1 cellular context compared by ENCODE assay signal in the genomic region with DNA sequence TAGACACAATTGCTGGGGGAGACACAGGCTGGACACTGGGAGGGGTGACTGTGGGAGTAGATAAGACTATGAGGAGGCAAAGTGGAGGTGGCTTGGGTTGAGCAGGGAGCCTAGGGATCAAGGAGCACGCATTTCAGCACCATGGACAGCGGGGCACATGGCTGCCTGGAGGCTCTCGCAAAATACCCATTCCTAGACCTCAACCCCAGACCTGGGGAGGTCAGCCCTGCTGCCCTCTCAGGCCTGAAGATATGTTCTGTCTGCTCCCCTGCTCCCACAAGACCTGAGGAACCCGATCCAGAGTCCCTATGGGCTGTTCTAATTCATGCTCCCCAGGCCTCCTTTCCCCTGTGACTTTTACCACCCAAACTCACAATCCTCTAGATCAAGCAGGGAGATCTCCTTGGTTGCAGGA.
A peak's percentile ranks its signal among the peaks of the same experiment; 100 is the strongest.
TF ChIP-seq lines count a peak whose summit lies in the region.

No MANE protein-coding gene starts in this region.

TF ChIP-seq in HepG2, 621 proteins besides CTCF, POLR2A, EP300 and RAD21 (continued from another document and continues in another):
- TF ChIP-seq SIX1 (CRISPR knock-in tag; IDR thresholded peaks at IDR 0.05; ENCODE audit: borderline replicate concordance): no peak
- no peak for TF ChIP-seq PHF21A (CRISPR knock-in tag; IDR thresholded peaks at IDR 0.05)
- TF ChIP-seq RNF2 (conservative IDR thresholded peaks at IDR 0.05; ENCODE audit: low read depth): peak; percentile 64; the same call in 1 of the 2 replicates
- peak; percentile 84; the same call in 1 of the 2 replicates for TF ChIP-seq ZBTB44 (CRISPR knock-in tag; IDR thresholded peaks at IDR 0.05)
- peak; percentile 59; the same call in 1 of the 2 replicates for TF ChIP-seq MTF1 (CRISPR knock-in tag; IDR thresholded peaks at IDR 0.05)
- no peak for TF ChIP-seq NCOA1 (CRISPR knock-in tag; IDR thresholded peaks at IDR 0.05)
- TF ChIP-seq TFE3 (CRISPR knock-in tag; IDR thresholded peaks at IDR 0.05): peak; percentile 87
- no peak for TF ChIP-seq SIN3B (IDR thresholded peaks at IDR 0.05; ENCODE audit: low read length)
- TF ChIP-seq ZNF367 (CRISPR knock-in tag; IDR thresholded peaks at IDR 0.05; ENCODE audit: borderline replicate concordance): peak; percentile 56; the same call in 1 of the 2 replicates
- TF ChIP-seq, protein P1, sequence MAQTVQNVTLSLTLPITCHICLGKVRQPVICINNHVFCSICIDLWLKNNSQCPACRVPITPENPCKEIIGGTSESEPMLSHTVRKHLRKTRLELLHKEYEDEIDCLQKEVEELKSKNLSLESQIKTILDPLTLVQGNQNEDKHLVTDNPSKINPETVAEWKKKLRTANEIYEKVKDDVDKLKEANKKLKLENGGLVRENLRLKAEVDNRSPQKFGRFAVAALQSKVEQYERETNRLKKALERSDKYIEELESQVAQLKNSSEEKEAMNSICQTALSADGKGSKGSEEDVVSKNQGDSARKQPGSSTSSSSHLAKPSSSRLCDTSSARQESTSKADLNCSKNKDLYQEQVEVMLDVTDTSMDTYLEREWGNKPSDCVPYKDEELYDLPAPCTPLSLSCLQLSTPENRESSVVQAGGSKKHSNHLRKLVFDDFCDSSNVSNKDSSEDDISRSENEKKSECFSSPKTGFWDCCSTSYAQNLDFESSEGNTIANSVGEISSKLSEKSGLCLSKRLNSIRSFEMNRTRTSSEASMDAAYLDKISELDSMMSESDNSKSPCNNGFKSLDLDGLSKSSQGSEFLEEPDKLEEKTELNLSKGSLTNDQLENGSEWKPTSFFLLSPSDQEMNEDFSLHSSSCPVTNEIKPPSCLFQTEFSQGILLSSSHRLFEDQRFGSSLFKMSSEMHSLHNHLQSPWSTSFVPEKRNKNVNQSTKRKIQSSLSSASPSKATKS (CRISPR knock-in tag; IDR thresholded peaks at IDR 0.05): no peak
- TF ChIP-seq GATA4 (IDR thresholded peaks at IDR 0.05; ENCODE audit: borderline replicate concordance, low read depth): no peak
- peak; percentile 94 for TF ChIP-seq ZFP36L2 (CRISPR knock-in tag; IDR thresholded peaks at IDR 0.05)
- TF ChIP-seq ZC3H13 (CRISPR knock-in tag; IDR thresholded peaks at IDR 0.05): 0 out of 2 replicates have a peak, but pooled peaks have one; percentile 42
- no peak; the same call in 1 of the 2 replicates for TF ChIP-seq ZNF644 (CRISPR knock-in tag; IDR thresholded peaks at IDR 0.05; ENCODE audit: low read depth)
- TF ChIP-seq, protein P2, sequence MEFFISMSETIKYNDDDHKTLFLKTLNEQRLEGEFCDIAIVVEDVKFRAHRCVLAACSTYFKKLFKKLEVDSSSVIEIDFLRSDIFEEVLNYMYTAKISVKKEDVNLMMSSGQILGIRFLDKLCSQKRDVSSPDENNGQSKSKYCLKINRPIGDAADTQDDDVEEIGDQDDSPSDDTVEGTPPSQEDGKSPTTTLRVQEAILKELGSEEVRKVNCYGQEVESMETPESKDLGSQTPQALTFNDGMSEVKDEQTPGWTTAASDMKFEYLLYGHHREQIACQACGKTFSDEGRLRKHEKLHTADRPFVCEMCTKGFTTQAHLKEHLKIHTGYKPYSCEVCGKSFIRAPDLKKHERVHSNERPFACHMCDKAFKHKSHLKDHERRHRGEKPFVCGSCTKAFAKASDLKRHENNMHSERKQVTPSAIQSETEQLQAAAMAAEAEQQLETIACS (CRISPR knock-in tag; IDR thresholded peaks at IDR 0.05): no peak
- TF ChIP-seq ZNF335 (CRISPR knock-in tag; IDR thresholded peaks at IDR 0.05): 0 out of 2 replicates have a peak, but pooled peaks have one; percentile 44
- no peak; the same call in 1 of the 2 replicates for TF ChIP-seq ZMYM4 (CRISPR knock-in tag; IDR thresholded peaks at IDR 0.05)
- peak; percentile 92; the same call in 1 of the 2 replicates for TF ChIP-seq NFKB2 (CRISPR knock-in tag; IDR thresholded peaks at IDR 0.05; ENCODE audit: borderline replicate concordance)
- TF ChIP-seq WIZ (CRISPR knock-in tag; IDR thresholded peaks at IDR 0.05): peak; percentile 99
- peak; percentile 50; the same call in 1 of the 2 replicates for TF ChIP-seq ZNF431 (CRISPR knock-in tag; IDR thresholded peaks at IDR 0.05; ENCODE audit: borderline replicate concordance, low read depth)
- TF ChIP-seq, protein P3, sequence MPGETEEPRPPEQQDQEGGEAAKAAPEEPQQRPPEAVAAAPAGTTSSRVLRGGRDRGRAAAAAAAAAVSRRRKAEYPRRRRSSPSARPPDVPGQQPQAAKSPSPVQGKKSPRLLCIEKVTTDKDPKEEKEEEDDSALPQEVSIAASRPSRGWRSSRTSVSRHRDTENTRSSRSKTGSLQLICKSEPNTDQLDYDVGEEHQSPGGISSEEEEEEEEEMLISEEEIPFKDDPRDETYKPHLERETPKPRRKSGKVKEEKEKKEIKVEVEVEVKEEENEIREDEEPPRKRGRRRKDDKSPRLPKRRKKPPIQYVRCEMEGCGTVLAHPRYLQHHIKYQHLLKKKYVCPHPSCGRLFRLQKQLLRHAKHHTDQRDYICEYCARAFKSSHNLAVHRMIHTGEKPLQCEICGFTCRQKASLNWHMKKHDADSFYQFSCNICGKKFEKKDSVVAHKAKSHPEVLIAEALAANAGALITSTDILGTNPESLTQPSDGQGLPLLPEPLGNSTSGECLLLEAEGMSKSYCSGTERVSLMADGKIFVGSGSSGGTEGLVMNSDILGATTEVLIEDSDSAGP (CRISPR knock-in tag; IDR thresholded peaks at IDR 0.05; ENCODE audit: borderline replicate concordance): peak; percentile 38; the same call in 1 of the 2 replicates
- TF ChIP-seq HNF4A (CRISPR knock-in tag; IDR thresholded peaks at IDR 0.05): no peak; the same call in 1 of the 2 replicates
- no peak for TF ChIP-seq TBX3 (IDR thresholded peaks at IDR 0.05; ENCODE audit: borderline replicate concordance)
- TF ChIP-seq ZSCAN30 (CRISPR knock-in tag; IDR thresholded peaks at IDR 0.05): no peak
- no peak for TF ChIP-seq ZBTB8A (CRISPR knock-in tag; IDR thresholded peaks at IDR 0.05; ENCODE audit: borderline replicate concordance, low read depth)
- TF ChIP-seq ZNF543 (CRISPR knock-in tag; IDR thresholded peaks at IDR 0.05): no peak
- TF ChIP-seq, protein P4, sequence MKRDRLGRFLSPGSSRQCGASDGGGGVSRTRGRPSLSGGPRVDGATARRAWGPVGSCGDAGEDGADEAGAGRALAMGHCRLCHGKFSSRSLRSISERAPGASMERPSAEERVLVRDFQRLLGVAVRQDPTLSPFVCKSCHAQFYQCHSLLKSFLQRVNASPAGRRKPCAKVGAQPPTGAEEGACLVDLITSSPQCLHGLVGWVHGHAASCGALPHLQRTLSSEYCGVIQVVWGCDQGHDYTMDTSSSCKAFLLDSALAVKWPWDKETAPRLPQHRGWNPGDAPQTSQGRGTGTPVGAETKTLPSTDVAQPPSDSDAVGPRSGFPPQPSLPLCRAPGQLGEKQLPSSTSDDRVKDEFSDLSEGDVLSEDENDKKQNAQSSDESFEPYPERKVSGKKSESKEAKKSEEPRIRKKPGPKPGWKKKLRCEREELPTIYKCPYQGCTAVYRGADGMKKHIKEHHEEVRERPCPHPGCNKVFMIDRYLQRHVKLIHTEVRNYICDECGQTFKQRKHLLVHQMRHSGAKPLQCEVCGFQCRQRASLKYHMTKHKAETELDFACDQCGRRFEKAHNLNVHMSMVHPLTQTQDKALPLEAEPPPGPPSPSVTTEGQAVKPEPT (CRISPR knock-in tag; IDR thresholded peaks at IDR 0.05; ENCODE audit: low read depth): no peak
- TF ChIP-seq, protein P5, sequence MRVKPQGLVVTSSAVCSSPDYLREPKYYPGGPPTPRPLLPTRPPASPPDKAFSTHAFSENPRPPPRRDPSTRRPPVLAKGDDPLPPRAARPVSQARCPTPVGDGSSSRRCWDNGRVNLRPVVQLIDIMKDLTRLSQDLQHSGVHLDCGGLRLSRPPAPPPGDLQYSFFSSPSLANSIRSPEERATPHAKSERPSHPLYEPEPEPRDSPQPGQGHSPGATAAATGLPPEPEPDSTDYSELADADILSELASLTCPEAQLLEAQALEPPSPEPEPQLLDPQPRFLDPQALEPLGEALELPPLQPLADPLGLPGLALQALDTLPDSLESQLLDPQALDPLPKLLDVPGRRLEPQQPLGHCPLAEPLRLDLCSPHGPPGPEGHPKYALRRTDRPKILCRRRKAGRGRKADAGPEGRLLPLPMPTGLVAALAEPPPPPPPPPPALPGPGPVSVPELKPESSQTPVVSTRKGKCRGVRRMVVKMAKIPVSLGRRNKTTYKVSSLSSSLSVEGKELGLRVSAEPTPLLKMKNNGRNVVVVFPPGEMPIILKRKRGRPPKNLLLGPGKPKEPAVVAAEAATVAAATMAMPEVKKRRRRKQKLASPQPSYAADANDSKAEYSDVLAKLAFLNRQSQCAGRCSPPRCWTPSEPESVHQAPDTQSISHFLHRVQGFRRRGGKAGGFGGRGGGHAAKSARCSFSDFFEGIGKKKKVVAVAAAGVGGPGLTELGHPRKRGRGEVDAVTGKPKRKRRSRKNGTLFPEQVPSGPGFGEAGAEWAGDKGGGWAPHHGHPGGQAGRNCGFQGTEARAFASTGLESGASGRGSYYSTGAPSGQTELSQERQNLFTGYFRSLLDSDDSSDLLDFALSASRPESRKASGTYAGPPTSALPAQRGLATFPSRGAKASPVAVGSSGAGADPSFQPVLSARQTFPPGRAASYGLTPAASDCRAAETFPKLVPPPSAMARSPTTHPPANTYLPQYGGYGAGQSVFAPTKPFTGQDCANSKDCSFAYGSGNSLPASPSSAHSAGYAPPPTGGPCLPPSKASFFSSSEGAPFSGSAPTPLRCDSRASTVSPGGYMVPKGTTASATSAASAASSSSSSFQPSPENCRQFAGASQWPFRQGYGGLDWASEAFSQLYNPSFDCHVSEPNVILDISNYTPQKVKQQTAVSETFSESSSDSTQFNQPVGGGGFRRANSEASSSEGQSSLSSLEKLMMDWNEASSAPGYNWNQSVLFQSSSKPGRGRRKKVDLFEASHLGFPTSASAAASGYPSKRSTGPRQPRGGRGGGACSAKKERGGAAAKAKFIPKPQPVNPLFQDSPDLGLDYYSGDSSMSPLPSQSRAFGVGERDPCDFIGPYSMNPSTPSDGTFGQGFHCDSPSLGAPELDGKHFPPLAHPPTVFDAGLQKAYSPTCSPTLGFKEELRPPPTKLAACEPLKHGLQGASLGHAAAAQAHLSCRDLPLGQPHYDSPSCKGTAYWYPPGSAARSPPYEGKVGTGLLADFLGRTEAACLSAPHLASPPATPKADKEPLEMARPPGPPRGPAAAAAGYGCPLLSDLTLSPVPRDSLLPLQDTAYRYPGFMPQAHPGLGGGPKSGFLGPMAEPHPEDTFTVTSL (CRISPR knock-in tag; IDR thresholded peaks at IDR 0.05; ENCODE audit: borderline replicate concordance): no peak
- no peak for TF ChIP-seq ZNF292 (CRISPR knock-in tag; IDR thresholded peaks at IDR 0.05; ENCODE audit: borderline replicate concordance, low read depth)
- TF ChIP-seq, protein P6, sequence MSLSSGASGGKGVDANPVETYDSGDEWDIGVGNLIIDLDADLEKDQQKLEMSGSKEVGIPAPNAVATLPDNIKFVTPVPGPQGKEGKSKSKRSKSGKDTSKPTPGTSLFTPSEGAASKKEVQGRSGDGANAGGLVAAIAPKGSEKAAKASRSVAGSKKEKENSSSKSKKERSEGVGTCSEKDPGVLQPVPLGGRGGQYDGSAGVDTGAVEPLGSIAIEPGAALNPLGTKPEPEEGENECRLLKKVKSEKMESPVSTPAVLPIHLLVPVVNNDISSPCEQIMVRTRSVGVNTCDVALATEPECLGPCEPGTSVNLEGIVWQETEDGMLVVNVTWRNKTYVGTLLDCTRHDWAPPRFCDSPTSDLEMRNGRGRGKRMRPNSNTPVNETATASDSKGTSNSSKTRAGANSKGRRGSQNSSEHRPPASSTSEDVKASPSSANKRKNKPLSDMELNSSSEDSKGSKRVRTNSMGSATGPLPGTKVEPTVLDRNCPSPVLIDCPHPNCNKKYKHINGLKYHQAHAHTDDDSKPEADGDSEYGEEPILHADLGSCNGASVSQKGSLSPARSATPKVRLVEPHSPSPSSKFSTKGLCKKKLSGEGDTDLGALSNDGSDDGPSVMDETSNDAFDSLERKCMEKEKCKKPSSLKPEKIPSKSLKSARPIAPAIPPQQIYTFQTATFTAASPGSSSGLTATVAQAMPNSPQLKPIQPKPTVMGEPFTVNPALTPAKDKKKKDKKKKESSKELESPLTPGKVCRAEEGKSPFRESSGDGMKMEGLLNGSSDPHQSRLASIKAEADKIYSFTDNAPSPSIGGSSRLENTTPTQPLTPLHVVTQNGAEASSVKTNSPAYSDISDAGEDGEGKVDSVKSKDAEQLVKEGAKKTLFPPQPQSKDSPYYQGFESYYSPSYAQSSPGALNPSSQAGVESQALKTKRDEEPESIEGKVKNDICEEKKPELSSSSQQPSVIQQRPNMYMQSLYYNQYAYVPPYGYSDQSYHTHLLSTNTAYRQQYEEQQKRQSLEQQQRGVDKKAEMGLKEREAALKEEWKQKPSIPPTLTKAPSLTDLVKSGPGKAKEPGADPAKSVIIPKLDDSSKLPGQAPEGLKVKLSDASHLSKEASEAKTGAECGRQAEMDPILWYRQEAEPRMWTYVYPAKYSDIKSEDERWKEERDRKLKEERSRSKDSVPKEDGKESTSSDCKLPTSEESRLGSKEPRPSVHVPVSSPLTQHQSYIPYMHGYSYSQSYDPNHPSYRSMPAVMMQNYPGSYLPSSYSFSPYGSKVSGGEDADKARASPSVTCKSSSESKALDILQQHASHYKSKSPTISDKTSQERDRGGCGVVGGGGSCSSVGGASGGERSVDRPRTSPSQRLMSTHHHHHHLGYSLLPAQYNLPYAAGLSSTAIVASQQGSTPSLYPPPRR (CRISPR knock-in tag; IDR thresholded peaks at IDR 0.05; ENCODE audit: borderline replicate concordance): no peak
- TF ChIP-seq, protein P7, sequence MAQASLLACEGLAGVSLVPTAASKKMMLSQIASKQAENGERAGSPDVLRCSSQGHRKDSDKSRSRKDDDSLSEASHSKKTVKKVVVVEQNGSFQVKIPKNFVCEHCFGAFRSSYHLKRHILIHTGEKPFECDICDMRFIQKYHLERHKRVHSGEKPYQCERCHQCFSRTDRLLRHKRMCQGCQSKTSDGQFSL (CRISPR knock-in tag; IDR thresholded peaks at IDR 0.05): no peak
- TF ChIP-seq MXI1 (IDR thresholded peaks at IDR 0.05; ENCODE audit: borderline replicate concordance, low read depth, low read length): peak; percentile 75; the same call in 1 of the 3 replicates
- peak; percentile 55; the same call in 1 of the 2 replicates for TF ChIP-seq RFXAP (CRISPR knock-in tag; IDR thresholded peaks at IDR 0.05; ENCODE audit: borderline replicate concordance)
